Comparison of ENCODE assay signal across 11 cellular contexts in genomic region chr11:57787920-57788716, GRCh38. TPM values are rescaled to one million over a fixed set of nuclear protein-coding genes. Genes with fewer than 3 reads are reported as not detected.
A peak's percentile ranks its signal among the peaks of the same experiment; 100 is the strongest.
DNase-seq lines count a peak whose midpoint lies in the region; ATAC-seq and TF ChIP-seq lines count a peak whose summit lies in the region.
"Had no signal": no experiment of that assay in that cellular context is flagged by ENCODE, and none has a peak within 500 bp of the region (broad histone marks: within the 10 kb centered on the region; RNA-seq: fewer than 3 reads in every experiment).

No MANE protein-coding gene starts in this region.

- H3K4me3 ChIP-seq in left ventricle myocardium inferior = no peak overlapping the region
- H3K4me3 ChIP-seq in suprapubic skin = no peak overlapping the region
- no peak overlapping the region for H3K4me3 ChIP-seq in ascending aorta

- 38% methylated on average over 6 of the region's 6 CpGs for WGBS in suprapubic skin

- H3K9me3 Mint-ChIP-seq in activated CD4-positive, alpha-beta T cell treated with anti-CD3 and anti-CD28 coated beads, Interleukin-2, amount 10 ng/mL, durations not matched to agents 24 days and 14 days = no peaks in the 10 kb centered on the region

- DNase-seq in NOMO-1 treated with dmso at 0.1 percent for 144 hours (lab: John Stamatoyannopoulos, UW; ENCODE audit: unreplicated experiment) (peak; percentile 86), left ventricle myocardium inferior (no peak), suprapubic skin (ENCODE audit: low spot score in 2 of 2) (no peak), DMS 273 treated with DMSO at 0.1 percent for 48 hours (lab: John Stamatoyannopoulos, UW) (no peak), ascending aorta (ENCODE audit: low spot score in 2 of 2) (no peak)
- DNase-seq in stimulated activated CD4-positive, alpha-beta T cell treated with anti-CD3 and anti-CD28 coated beads, Interleukin-15, amount 100 ng/mL, for 24 hours = no peak
- no peak for DNase-seq in activated CD4-positive, alpha-beta T cell treated with anti-CD3 and anti-CD28 coated beads, Interleukin-2, amount 10 ng/mL, durations not matched to agents 24 days and 14 days
- DNase-seq: amniotic stem cell had no signal

- no peak overlapping the region for H3K27ac Mint-ChIP-seq in activated CD4-positive, alpha-beta T cell treated with anti-CD3 and anti-CD28 coated beads, Interleukin-2, amount 10 ng/mL, durations not matched to agents 24 days and 14 days

- intact Hi-C loops in left ventricle myocardium inferior (cut with micrococcal nuclease) = no loop called here
- intact Hi-C loops in ascending aorta (cut with DNase I) = no loop called here
- intact Hi-C loops in activated CD4-positive, alpha-beta T cell treated with anti-CD3 and anti-CD28 coated beads, Interleukin-2, amount 10 ng/mL, durations not matched to agents 24 days and 14 days (cut with micrococcal nuclease) = no loop called here

- no peaks in the 10 kb centered on the region for H3K27me3 ChIP-seq in left ventricle myocardium inferior (ENCODE audit: low read depth)
- no peaks in the 10 kb centered on the region for H3K27me3 ChIP-seq in suprapubic skin
- H3K27me3 ChIP-seq in ascending aorta = no peaks in the 10 kb centered on the region

- H3K36me3 ChIP-seq in left ventricle myocardium inferior (peaks cover 23% of the 10 kb centered on the region), suprapubic skin (peaks cover 8% of the 10 kb centered on the region), ascending aorta (peaks cover 4 to 11% of the 10 kb centered on the region in 2 donors)

- H3K9me3 ChIP-seq in left ventricle myocardium inferior (replicated peaks) (no peaks in the 10 kb centered on the region), suprapubic skin (no peaks in the 10 kb centered on the region), ascending aorta (no peaks in the 10 kb centered on the region)

- no peak for TF ChIP-seq POLR2A in suprapubic skin (IDR thresholded peaks at IDR 0.05)

- TF ChIP-seq EP300 in suprapubic skin (IDR thresholded peaks at IDR 0.05) = no peak

- peak overlapping the region; percentile 55 for H3K27ac ChIP-seq in left ventricle myocardium inferior (replicated peaks)
- peak overlapping the region; percentile 80 for H3K27ac ChIP-seq in suprapubic skin
- no peak overlapping the region for H3K27ac ChIP-seq in ascending aorta

- peaks cover 96% of the 10 kb centered on the region for H3K4me1 ChIP-seq in left ventricle myocardium inferior
- peaks cover 93% of the 10 kb centered on the region for H3K4me1 ChIP-seq in suprapubic skin
- H3K4me1 ChIP-seq in ascending aorta = peaks cover 0 to 38% of the 10 kb centered on the region in 2 donors

- ATAC-seq in GM21529 (IDR thresholded peaks at IDR 0.05; ENCODE audit: unreplicated experiment) = peak; percentile 46

- H3K27me3 Mint-ChIP-seq in activated CD4-positive, alpha-beta T cell treated with anti-CD3 and anti-CD28 coated beads, Interleukin-2, amount 10 ng/mL, durations not matched to agents 24 days and 14 days = no peaks in the 10 kb centered on the region

- TF ChIP-seq CTCF in left ventricle myocardium inferior (IDR thresholded peaks at IDR 0.05; ENCODE audit: borderline replicate concordance) = no peak
- no peak for TF ChIP-seq CTCF in suprapubic skin (IDR thresholded peaks at IDR 0.05)
- TF ChIP-seq CTCF in ascending aorta (IDR thresholded peaks at IDR 0.05) = no peak

- peaks cover 28% of the 10 kb centered on the region for H3K4me1 Mint-ChIP-seq in activated CD4-positive, alpha-beta T cell treated with anti-CD3 and anti-CD28 coated beads, Interleukin-2, amount 10 ng/mL, durations not matched to agents 24 days and 14 days

- no peak overlapping the region for H3K4me3 Mint-ChIP-seq in activated CD4-positive, alpha-beta T cell treated with anti-CD3 and anti-CD28 coated beads, Interleukin-2, amount 10 ng/mL, durations not matched to agents 24 days and 14 days

- H3K36me3 Mint-ChIP-seq in activated CD4-positive, alpha-beta T cell treated with anti-CD3 and anti-CD28 coated beads, Interleukin-2, amount 10 ng/mL, durations not matched to agents 24 days and 14 days (ENCODE audit: low read depth) = peaks cover 5% of the 10 kb centered on the region

RNA-seq across cellular contexts. Expression of gene CTNND1, which starts 26.5 kb away (rescaled TPM):
- total RNA-seq in left ventricle myocardium inferior (58.9 TPM), suprapubic skin (100 to 1,000 TPM; 216 to 336 (median 223) TPM), ascending aorta (69.5 TPM)
- total RNA-seq in activated CD4-positive, alpha-beta T cell treated with anti-CD3 and anti-CD28 coated beads, Interleukin-2, amount 10 ng/mL, durations not matched to agents 24 days and 14 days = 4.9 and 6.0 TPM in 2 replicates

RNA-seq across cellular contexts. Expression of gene BTBD18, which starts 36.5 kb away (rescaled TPM):
- not detected for total RNA-seq in left ventricle myocardium inferior
- total RNA-seq in suprapubic skin = not detected
- total RNA-seq in ascending aorta = not detected
- total RNA-seq in activated CD4-positive, alpha-beta T cell treated with anti-CD3 and anti-CD28 coated beads, Interleukin-2, amount 10 ng/mL, durations not matched to agents 24 days and 14 days = not detected in 2 replicates
- total RNA-seq: HT1080, skeletal muscle tissue had no signal

RNA-seq across cellular contexts. Expression of gene SELENOH, which starts 46.8 kb away (rescaled TPM):
- 78.8 TPM for total RNA-seq in left ventricle myocardium inferior
- 10 to 100 TPM; 62.0 to 74.6 (median 67.5) TPM for total RNA-seq in suprapubic skin
- 113 TPM for total RNA-seq in ascending aorta
- 211 and 216 TPM in 2 replicates for total RNA-seq in activated CD4-positive, alpha-beta T cell treated with anti-CD3 and anti-CD28 coated beads, Interleukin-2, amount 10 ng/mL, durations not matched to agents 24 days and 14 days

Comparison
In these comparisons a context has a peak if more than half of its experiments do, and no peak if none do; other contexts are left out.
1. H3K27ac ChIP-seq: peak in left ventricle myocardium inferior (single experiment) and suprapubic skin (single experiment); none in ascending aorta (0 of 2).